18 cellular contexts compared by ENCODE assay signal in the genomic region with DNA sequence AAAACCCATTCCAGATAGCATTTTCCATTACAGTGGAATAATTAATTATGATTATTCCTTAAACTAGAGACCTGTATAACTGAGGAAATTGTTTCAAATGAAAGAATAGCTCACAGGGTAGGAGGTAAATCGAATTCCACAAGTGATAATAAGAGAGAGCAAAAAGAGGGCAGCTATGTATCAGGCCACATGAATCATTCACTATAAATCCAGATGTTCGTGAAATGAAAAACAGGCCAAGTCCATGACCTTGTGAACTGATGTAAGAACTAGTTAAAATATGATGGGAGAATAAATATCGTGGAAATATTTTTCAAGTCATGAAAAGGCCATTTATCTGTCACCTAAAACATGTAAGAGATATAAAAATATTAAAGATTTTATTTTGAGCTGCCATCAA.
DNase-seq lines count a peak whose midpoint lies in the region; ATAC-seq and TF ChIP-seq lines count a peak whose summit lies in the region.
"Had no signal": no experiment of that assay in that cellular context is flagged by ENCODE, and none has a peak within 500 bp of the region (broad histone marks: within the 10 kb centered on the region; RNA-seq: fewer than 3 reads in every experiment).

No MANE protein-coding gene starts in this region.

- no peaks in the 10 kb centered on the region for H3K9me3 ChIP-seq in esophagus squamous epithelium
- H3K9me3 ChIP-seq in body of pancreas = no peaks in the 10 kb centered on the region

- no peak for TF ChIP-seq CTCF in AG10803 (conservative IDR thresholded peaks at IDR 0.05; ENCODE audit: low read length)
- no peak for TF ChIP-seq CTCF in esophagus squamous epithelium (IDR thresholded peaks at IDR 0.05)
- TF ChIP-seq CTCF in body of pancreas (IDR thresholded peaks at IDR 0.05) = no peak

- WGBS in esophagus squamous epithelium, 2 donors = 40 to 73% methylated on average over 3 of the region's 3 CpGs
- 42 to 43% methylated on average over 3 of the region's 3 CpGs for WGBS in body of pancreas, 2 donors

- TF ChIP-seq POLR2A in esophagus squamous epithelium (IDR thresholded peaks at IDR 0.05) (no peak), body of pancreas (IDR thresholded peaks at IDR 0.05) (no peak)

- H3K4me3 ChIP-seq in AG10803 (ENCODE audit: low read length) = no peak overlapping the region
- H3K4me3 ChIP-seq in esophagus squamous epithelium = no peak overlapping the region
- H3K4me3 ChIP-seq in body of pancreas = no peak overlapping the region
- H3K4me3 ChIP-seq: BLaER1 treated with 17β-estradiol and CSF1 and Interleukin-3, amounts not matched to agents 10 nM and 100 nM had no signal

- intact Hi-C loops in esophagus squamous epithelium (cut with DNase I) (no loop called here), body of pancreas (cut with DNase I) (no loop called here)

- no peak overlapping the region for H3K27ac ChIP-seq in esophagus squamous epithelium
- no peak overlapping the region for H3K27ac ChIP-seq in body of pancreas
- H3K27ac ChIP-seq: BLaER1 treated with 17β-estradiol and CSF1 and Interleukin-3, amounts not matched to agents 10 nM and 100 nM; HL-60 had no signal

- peak; percentile 30 for DNase-seq in AG10803 (ENCODE audit: low read depth)
- peak; percentile 12 for DNase-seq in NCI-H2227 (lab: John Stamatoyannopoulos, UW; ENCODE audit: unreplicated experiment)
- peak; percentile 39 for DNase-seq in amniotic epithelial cell (ENCODE audit: low read depth)
- peak; percentile 36 for DNase-seq in left kidney (ENCODE audit: low read depth, low spot score)
- DNase-seq in esophagus squamous epithelium (lab: John Stamatoyannopoulos, UW) = no peak
- DNase-seq in body of pancreas = no peak
- DNase-seq in NCI-H748 (lab: John Stamatoyannopoulos, UW; ENCODE audit: unreplicated experiment) = no peak
- DNase-seq: AML-193; CD4-positive, alpha-beta T cell; NCI-H1048; NCI-H1694 treated with DMSO at 0.1 percent for 48 hours; NCI-H2171 treated with DMSO at 0.1 percent for 48 hours; NCI-H446; NCI-H526 had no signal

- H3K27me3 ChIP-seq in esophagus squamous epithelium (no peaks in the 10 kb centered on the region), body of pancreas (no peaks in the 10 kb centered on the region)
- H3K27me3 ChIP-seq: BLaER1 treated with 17β-estradiol and CSF1 and Interleukin-3, amounts not matched to agents 10 nM and 100 nM had no signal

- no peak for ATAC-seq in body of pancreas
- ATAC-seq: HCT116, Panc1 had no signal

- H3K36me3 ChIP-seq in esophagus squamous epithelium (no peaks in the 10 kb centered on the region), body of pancreas (replicated peaks in 1 of 2; ENCODE audit: insufficient read depth in 1 of 2, low read depth in 2 of 2) (no peaks in the 10 kb centered on the region)
- H3K36me3 ChIP-seq: BLaER1 treated with 17β-estradiol and CSF1 and Interleukin-3, amounts not matched to agents 10 nM and 100 nM had no signal

- H3K4me1 ChIP-seq in esophagus squamous epithelium (no peaks in the 10 kb centered on the region), body of pancreas (no peaks in the 10 kb centered on the region)

Comparison
In these comparisons a context has a peak if more than half of its experiments do, and no peak if none do; other contexts are left out.
1. DNase-seq: peak in AG10803 (single experiment), NCI-H2227 (single experiment), amniotic epithelial cell (single experiment) and left kidney (single experiment); none in esophagus squamous epithelium (single experiment), body of pancreas (0 of 4) and NCI-H748 (single experiment).